Comparison of ENCODE assay signal across 8 cellular contexts in genomic region chrX:48918303-48918643, GRCh38. TPM values are rescaled to one million over a fixed set of nuclear protein-coding genes. Genes with fewer than 3 reads are reported as not detected.
DNase-seq lines count a peak whose midpoint lies in the region; ATAC-seq, FAIRE-seq and TF ChIP-seq lines count a peak whose summit lies in the region.

No MANE protein-coding gene starts in this region.

- H3K27me3 ChIP-seq in cardiac muscle cell (no peaks in the 10 kb centered on the region), GM12878 (replicated peaks in 1 of 2; ENCODE audit: control insufficient read depth in 2 of 2, insufficient read depth in 2 of 2, low read length in 1 of 2) (no peaks in the 10 kb centered on the region), lung (ENCODE audit: control insufficient read depth, insufficient read depth) (no peaks in the 10 kb centered on the region)

- H3K4me3 ChIP-seq in cardiac muscle cell (peak overlapping the region; percentile 70), GM12878 (peak overlapping the region; percentile 73), lung (peak overlapping the region; percentile 54), urinary bladder (ENCODE audit: low read depth, low read length) (peak overlapping the region; percentile 60)

- RAD21 ChIA-PET in GM12878 (lab: Charles Lee; ENCODE audit: unreplicated experiment) = interaction anchor here (1.0 kb wide), 1 partner anchor 19 kb away, joined by 4 read pairs; no protein-coding TSS in a partner anchor

- CTCF ChIA-PET in GM12878 (lab: Yijun Ruan, JAX) = interaction anchor here (1.2 kb wide), 1 partner anchor 25 kb away, joined by 4 read pairs; no protein-coding TSS in a partner anchor

- TF ChIP-seq POLR2A in GM12878 (IDR thresholded peaks at IDR 0.05; ENCODE audit: low read depth, low read length) = no peak; the same call in 1 of the 2 replicates

- ATAC-seq in Right ventricle myocardium inferior (no peak), GM12878 (no peak), lung (ENCODE audit: insufficient read depth, low FRiP score) (no peak)

- TF ChIP-seq CTCF in cardiac muscle cell (IDR thresholded peaks at IDR 0.05; ENCODE audit: low read depth, low read length) (no peak), GM12878 (IDR thresholded peaks at IDR 0.05 in 2 of 3, conservative IDR thresholded peaks at IDR 0.05 in 1 of 3; ENCODE audit: control insufficient read depth in 2 of 3, extremely low read depth in 1 of 3, insufficient read depth in 1 of 3, low read depth in 3 of 3, low read length in 3 of 3) (no peak), lung (IDR thresholded peaks at IDR 0.05; ENCODE audit: control extremely low read depth, extremely low read depth) (no peak)

- SMC1A ChIA-PET in GM12878 (lab: Charles Lee; ENCODE audit: uncharacterized antibody, unreplicated experiment) = interaction anchor here (1.0 kb wide), 1 partner anchor 21 kb away, joined by 4 read pairs; no protein-coding TSS in a partner anchor

- H3K79me2 ChIP-seq in GM12878 (ENCODE audit: control insufficient read depth, insufficient read depth, low read length) = peaks cover 41% of the 10 kb centered on the region

- 32% methylated on average over 18 of the region's 23 CpGs for WGBS in GM12878 (ENCODE audit: insufficient coverage, insufficient replicate concordance, low lambda C conversion rate, missing lambda C conversion rate)
- 20 to 38% methylated on average over 5 to 23 of the region's 23 CpGs for WGBS in lung, 2 donors
- 10% methylated on average over 23 of the region's 23 CpGs for WGBS in urinary bladder

- TF ChIP-seq EP300 in GM12878 (IDR thresholded peaks at IDR 0.05; ENCODE audit: borderline replicate concordance in 1 of 2, control insufficient read depth in 1 of 2, low read depth in 2 of 2, low read length in 2 of 2) = no peak

- H3K27ac ChIP-seq in cardiac muscle cell = no peak overlapping the region
- peak overlapping the region; percentile 83 for H3K27ac ChIP-seq in GM12878 (ENCODE audit: control insufficient read depth, insufficient read depth)
- peak overlapping the region in 1 of 2 donors; percentile 90 for H3K27ac ChIP-seq in lung (ENCODE audit: low read depth in 1 of 2, low read length in 1 of 2)
- H3K27ac ChIP-seq in urinary bladder (ENCODE audit: low read depth) = peak overlapping the region; percentile 85

- no peak for FAIRE-seq in GM12878 (lab: Jason Lieb, UNC)

- H3K9me3 ChIP-seq in cardiac muscle cell (ENCODE audit: low read depth) (no peaks in the 10 kb centered on the region), GM12878 (replicated peaks; ENCODE audit: control insufficient read depth, insufficient read depth, low read length) (no peaks in the 10 kb centered on the region; the same call in 2 of the 3 replicates), lung (ENCODE audit: control insufficient read depth in 2 of 2, insufficient read depth in 1 of 2, low read length in 1 of 2) (peaks cover 0 to 5% of the 10 kb centered on the region in 2 donors)

- BruUV-seq in GM12878 (replicated peaks; lab: Mats Ljungman, UMichigan) = no TSS peak

- no peak for TF ChIP-seq RAD21 in GM12878 (IDR thresholded peaks at IDR 0.05; ENCODE audit: insufficient read depth, low read depth, low read length)

- H3K9ac ChIP-seq in GM12878 (ENCODE audit: control insufficient read depth, insufficient read depth, low read length) = peak overlapping the region; percentile 83

- no peak overlapping the region for H2AFZ ChIP-seq in GM12878 (ENCODE audit: control insufficient read depth, low read depth, low read length)

- H3K4me1 ChIP-seq in cardiac muscle cell (ENCODE audit: low read depth) = peaks cover 7% of the 10 kb centered on the region
- peaks cover 9% of the 10 kb centered on the region for H3K4me1 ChIP-seq in GM12878 (ENCODE audit: control insufficient read depth, insufficient read depth, low read length)
- peaks cover 3% of the 10 kb centered on the region in 2 donors for H3K4me1 ChIP-seq in lung (ENCODE audit: control insufficient read depth in 2 of 2, insufficient read depth in 2 of 2, low read length in 2 of 2)
- H3K4me1 ChIP-seq in urinary bladder (ENCODE audit: insufficient read depth) = no peaks in the 10 kb centered on the region

- POLR2A ChIA-PET in GM12878 (lab: Charles Lee) = interaction anchor here (2.9 kb wide), 1 partner anchor 21 kb away, joined by 21 read pairs; no protein-coding TSS in a partner anchor

- in situ Hi-C loops in GM12878 (cut with MboI) = no loop called here

- H3K36me3 ChIP-seq in cardiac muscle cell (peaks cover 6% of the 10 kb centered on the region), GM12878 (ENCODE audit: control insufficient read depth in 2 of 2, insufficient read depth in 2 of 2, low read length in 1 of 2) (peaks cover 3 to 5% of the 10 kb centered on the region in 2 experiments; a peak in 3 of 4 replicates), lung (ENCODE audit: control insufficient read depth in 2 of 2, insufficient read depth in 2 of 2, low read length in 2 of 2) (peaks cover 6 to 7% of the 10 kb centered on the region in 2 donors), urinary bladder (ENCODE audit: insufficient read depth) (no peaks in the 10 kb centered on the region)

- DNase-seq in cardiac muscle cell (ENCODE audit: low read depth in 1 of 2, low spot score in 1 of 2) (no peak), Right ventricle myocardium inferior (ENCODE audit: missing footprints) (no peak), GM12878 (ENCODE audit: low read depth, low spot score) (no peak), lung (ENCODE audit: low spot score) (no peak), NCI-H345 (lab: John Stamatoyannopoulos, UW) (no peak), NCI-H2171 treated with DMSO at 0.1 percent for 48 hours (lab: John Stamatoyannopoulos, UW) (no peak), OCI-M2 (lab: John Stamatoyannopoulos, UW; ENCODE audit: unreplicated experiment) (no peak)

- no peak overlapping the region for H3K4me2 ChIP-seq in GM12878 (ENCODE audit: control insufficient read depth, insufficient read depth)

- intact Hi-C loops in Right ventricle myocardium inferior (cut with DNase I) = loop anchor here (5.0 to 10.0 kb wide), 2 partner anchors 39 to 273 kb away; partner anchors contain the start of gene OTUD5
- intact Hi-C loops in GM12878 (cut with micrococcal nuclease; ENCODE audit: unreplicated experiment) = loop anchor here (5.0 kb wide), 2 partner anchors 39 to 124 kb away; partner anchors contain the start of genes OTUD5 and TFE3

- peaks cover 5% of the 10 kb centered on the region for H4K20me1 ChIP-seq in GM12878 (ENCODE audit: control insufficient read depth, insufficient read depth)

RNA-seq across cellular contexts. Expression of gene PIM2, which starts 0.6 kb away (rescaled TPM):
- total RNA-seq in cardiac muscle cell = 18.5 and 25.2 TPM in 2 replicates
- 20.7 and 38.4 TPM in 2 replicates for polyA plus RNA-seq in cardiac muscle cell
- 3.2 TPM for total RNA-seq in Right ventricle myocardium inferior
- total RNA-seq in GM12878 (2013; cell fraction: nucleolus; rRNA removed) = 293 and 318 TPM in 2 replicates
- 32.9 and 37.9 TPM in 2 replicates for total RNA-seq in GM12878 (2014; rRNA removed)
- 19.2 and 19.9 TPM in 2 replicates for total RNA-seq in GM12878 (2014; rRNA removed; fragmentation: Illumina TruSeq; extraction: Trizol)
- total RNA-seq in GM12878 (2021) = 29.6 and 30.4 TPM in 2 replicates
- 61.5 TPM for polyA plus RNA-seq in GM12878 (2011; ENCODE audit: low read depth)
- 65.9 and 96.8 TPM in 2 replicates for polyA plus RNA-seq in GM12878 (2011; rRNA removed)
- polyA plus RNA-seq in GM12878 (2011; cell fraction: cytosol; rRNA removed) = 86.7 and 115 TPM in 2 replicates
- polyA plus RNA-seq in GM12878 (2011; cell fraction: nucleus; rRNA removed) = 111 and 151 TPM in 2 replicates
- 114 and 191 TPM in 2 replicates for polyA plus RNA-seq in GM12878 (2012)
- polyA plus RNA-seq in GM12878 (2014; fragmentation: Illumina TruSeq; extraction: Trizol) = 30.1 and 34.0 TPM in 2 replicates
- 10 to 100 TPM; 19.6 to 26.2 TPM for polyA plus RNA-seq in GM12878 (2014; fragmentation: Nextera tagmentation; extraction: Ambion mirVana)
- polyA plus RNA-seq in GM12878 (2014; rRNA removed) = 31.7 and 32.1 TPM in 2 replicates
- 10 to 100 TPM; 46.5 to 54.5 TPM for polyA plus RNA-seq in GM12878 (2016; fragmentation: Nextera tagmentation; extraction: Ambion mirVana)
- 60.6 and 83.6 TPM in 2 replicates for polyA minus RNA-seq in GM12878 (2011; rRNA and poly(A)+ RNA removed)
- polyA minus RNA-seq in GM12878 (2011; cell fraction: cytosol; rRNA and poly(A)+ RNA removed) = 25.4 and 29.0 TPM in 2 replicates
- 53.8 and 65.6 TPM in 2 replicates for polyA minus RNA-seq in GM12878 (2011; cell fraction: nucleus; rRNA and poly(A)+ RNA removed)
- 10 to 100 TPM; 21.7 to 36.5 TPM for total RNA-seq in lung
- polyA plus RNA-seq in lung = 10 to 100 TPM; 14.8 to 27.4 TPM
- 4.0 TPM for total RNA-seq in urinary bladder
- 8.4 TPM for polyA plus RNA-seq in urinary bladder

RNA-seq across cellular contexts. Expression of gene SLC35A2, which starts 6.8 kb away (rescaled TPM):
- 17.3 and 22.2 TPM in 2 replicates for total RNA-seq in cardiac muscle cell
- 41.8 and 51.4 TPM in 2 replicates for polyA plus RNA-seq in cardiac muscle cell
- total RNA-seq in Right ventricle myocardium inferior = 11.6 TPM
- 10.7 and 16.8 TPM in 2 replicates for total RNA-seq in GM12878 (2013; cell fraction: nucleolus; rRNA removed)
- 9.3 and 11.0 TPM in 2 replicates for total RNA-seq in GM12878 (2014; rRNA removed)
- 8.4 and 9.1 TPM in 2 replicates for total RNA-seq in GM12878 (2014; rRNA removed; fragmentation: Illumina TruSeq; extraction: Trizol)
- total RNA-seq in GM12878 (2021) = 16.7 and 21.9 TPM in 2 replicates
- 7.5 TPM for polyA plus RNA-seq in GM12878 (2011; ENCODE audit: low read depth)
- polyA plus RNA-seq in GM12878 (2011; rRNA removed) = 10.3 and 12.9 TPM in 2 replicates
- 22.6 and 23.3 TPM in 2 replicates for polyA plus RNA-seq in GM12878 (2011; cell fraction: cytosol; rRNA removed)
- polyA plus RNA-seq in GM12878 (2011; cell fraction: nucleus; rRNA removed) = 28.2 and 28.4 TPM in 2 replicates
- polyA plus RNA-seq in GM12878 (2012) = 15.6 and 17.0 TPM in 2 replicates
- 12.0 and 16.9 TPM in 2 replicates for polyA plus RNA-seq in GM12878 (2014; fragmentation: Illumina TruSeq; extraction: Trizol)
- 1 to 10 TPM; 2.1 to 6.8 TPM for polyA plus RNA-seq in GM12878 (2014; fragmentation: Nextera tagmentation; extraction: Ambion mirVana)
- polyA plus RNA-seq in GM12878 (2014; rRNA removed) = 16.8 and 18.7 TPM in 2 replicates
- polyA plus RNA-seq in GM12878 (2016; fragmentation: Nextera tagmentation; extraction: Ambion mirVana) = 10 to 100 TPM; 25.1 to 27.4 TPM
- polyA minus RNA-seq in GM12878 (2011; rRNA and poly(A)+ RNA removed) = 21.6 and 23.7 TPM in 2 replicates
- polyA minus RNA-seq in GM12878 (2011; cell fraction: cytosol; rRNA and poly(A)+ RNA removed) = 4.3 and 6.9 TPM in 2 replicates
- 4.1 and 5.2 TPM in 2 replicates for polyA minus RNA-seq in GM12878 (2011; cell fraction: nucleus; rRNA and poly(A)+ RNA removed)
- total RNA-seq in lung = 10 to 100 TPM; 23.4 to 40.7 TPM
- polyA plus RNA-seq in lung = 10 to 100 TPM; 16.7 to 41.2 TPM
- 10.5 TPM for total RNA-seq in urinary bladder
- 18.9 TPM for polyA plus RNA-seq in urinary bladder

RNA-seq across cellular contexts. Expression of gene PQBP1, which starts 20.5 kb away (rescaled TPM):
- total RNA-seq in cardiac muscle cell (62.8 and 74.8 TPM in 2 replicates), Right ventricle myocardium inferior (58.6 TPM), GM12878 (2014; rRNA removed) (62.2 and 70.2 TPM in 2 replicates), GM12878 (2014; rRNA removed; fragmentation: Illumina TruSeq; extraction: Trizol) (37.5 and 38.5 TPM in 2 replicates), GM12878 (2021) (69.5 and 71.0 TPM in 2 replicates), lung (10 to 100 TPM; 33.2 to 79.7 TPM), urinary bladder (13.9 TPM)
- polyA plus RNA-seq in cardiac muscle cell (75.3 and 114 TPM in 2 replicates), GM12878 (2011; rRNA removed) (22.4 and 55.3 TPM in 2 replicates), GM12878 (2014; fragmentation: Illumina TruSeq; extraction: Trizol) (39.6 and 70.0 TPM in 2 replicates), GM12878 (2014; fragmentation: Nextera tagmentation; extraction: Ambion mirVana) (10 to 100 TPM; 12.5 to 28.0 TPM), GM12878 (2014; rRNA removed) (68.5 and 76.1 TPM in 2 replicates), GM12878 (2016; fragmentation: Nextera tagmentation; extraction: Ambion mirVana) (10 to 100 TPM; 68.6 to 74.8 TPM), lung (100 to 1,000 TPM in 1 of 2 donors, 10 to 100 TPM in 1; 68.2 to 146 TPM), urinary bladder (102 TPM)
- total RNA-seq in GM12878 (2013; cell fraction: nucleolus; rRNA removed) = 8.1 and 8.5 TPM in 2 replicates
- 26.7 TPM for polyA plus RNA-seq in GM12878 (2011; ENCODE audit: low read depth)
- 67.4 and 68.4 TPM in 2 replicates for polyA plus RNA-seq in GM12878 (2011; cell fraction: cytosol; rRNA removed)
- polyA plus RNA-seq in GM12878 (2011; cell fraction: nucleus; rRNA removed) = 112 and 137 TPM in 2 replicates
- polyA plus RNA-seq in GM12878 (2012) = 70.1 and 70.6 TPM in 2 replicates
- 30.3 and 33.8 TPM in 2 replicates for polyA minus RNA-seq in GM12878 (2011; rRNA and poly(A)+ RNA removed)
- 22.9 and 24.1 TPM in 2 replicates for polyA minus RNA-seq in GM12878 (2011; cell fraction: cytosol; rRNA and poly(A)+ RNA removed)
- polyA minus RNA-seq in GM12878 (2011; cell fraction: nucleus; rRNA and poly(A)+ RNA removed) = 9.9 and 20.2 TPM in 2 replicates

RNA-seq across cellular contexts. Expression of gene TIMM17B, which starts 20.7 kb away (rescaled TPM):
- total RNA-seq in cardiac muscle cell (127 and 152 TPM in 2 replicates), Right ventricle myocardium inferior (80.5 TPM), GM12878 (2014; rRNA removed) (49.0 and 53.5 TPM in 2 replicates), GM12878 (2014; rRNA removed; fragmentation: Illumina TruSeq; extraction: Trizol) (32.9 and 33.3 TPM in 2 replicates), GM12878 (2021) (53.8 and 57.8 TPM in 2 replicates), lung (10 to 100 TPM; 21.0 to 51.5 TPM), urinary bladder (15.0 TPM)
- polyA plus RNA-seq in cardiac muscle cell (219 and 264 TPM in 2 replicates), GM12878 (2011; rRNA removed) (22.0 and 41.5 TPM in 2 replicates), GM12878 (2014; fragmentation: Illumina TruSeq; extraction: Trizol) (16.3 and 37.7 TPM in 2 replicates), GM12878 (2014; fragmentation: Nextera tagmentation; extraction: Ambion mirVana) (10 to 100 TPM in 1 of 2 experiments, 1 to 10 TPM in 1; 4.5 to 18.3 TPM), GM12878 (2014; rRNA removed) (69.4 and 72.4 TPM in 2 replicates), GM12878 (2016; fragmentation: Nextera tagmentation; extraction: Ambion mirVana) (10 to 100 TPM; 79.5 to 88.7 TPM), lung (10 to 100 TPM; 67.4 to 73.4 TPM), urinary bladder (54.4 TPM)
- total RNA-seq in GM12878 (2013; cell fraction: nucleolus; rRNA removed) = 14.1 and 16.7 TPM in 2 replicates
- 24.7 TPM for polyA plus RNA-seq in GM12878 (2011; ENCODE audit: low read depth)
- polyA plus RNA-seq in GM12878 (2011; cell fraction: cytosol; rRNA removed) = 84.2 and 105 TPM in 2 replicates
- 69.2 and 74.6 TPM in 2 replicates for polyA plus RNA-seq in GM12878 (2011; cell fraction: nucleus; rRNA removed)
- 40.4 and 40.9 TPM in 2 replicates for polyA plus RNA-seq in GM12878 (2012)
- polyA minus RNA-seq in GM12878 (2011; rRNA and poly(A)+ RNA removed) = 14.3 and 37.8 TPM in 2 replicates
- 16.0 and 17.4 TPM in 2 replicates for polyA minus RNA-seq in GM12878 (2011; cell fraction: cytosol; rRNA and poly(A)+ RNA removed)
- 12.9 and 19.4 TPM in 2 replicates for polyA minus RNA-seq in GM12878 (2011; cell fraction: nucleus; rRNA and poly(A)+ RNA removed)

RNA-seq across cellular contexts. Expression of gene OTUD5, which starts 39.1 kb away (rescaled TPM):
- total RNA-seq in cardiac muscle cell = 40.2 and 56.6 TPM in 2 replicates
- polyA plus RNA-seq in cardiac muscle cell = 47.8 and 55.6 TPM in 2 replicates
- 19.8 TPM for total RNA-seq in Right ventricle myocardium inferior
- 39.3 and 46.8 TPM in 2 replicates for total RNA-seq in GM12878 (2013; cell fraction: nucleolus; rRNA removed)
- total RNA-seq in GM12878 (2014; rRNA removed) = 22.2 and 23.7 TPM in 2 replicates
- total RNA-seq in GM12878 (2014; rRNA removed; fragmentation: Illumina TruSeq; extraction: Trizol) = 19.8 and 20.3 TPM in 2 replicates
- total RNA-seq in GM12878 (2021) = 39.1 and 39.9 TPM in 2 replicates
- polyA plus RNA-seq in GM12878 (2011; ENCODE audit: low read depth) = 26.3 TPM
- 38.7 and 50.3 TPM in 2 replicates for polyA plus RNA-seq in GM12878 (2011; rRNA removed)
- 41.0 and 43.4 TPM in 2 replicates for polyA plus RNA-seq in GM12878 (2011; cell fraction: cytosol; rRNA removed)
- polyA plus RNA-seq in GM12878 (2011; cell fraction: nucleus; rRNA removed) = 122 and 147 TPM in 2 replicates
- polyA plus RNA-seq in GM12878 (2012) = 46.9 and 63.6 TPM in 2 replicates
- 29.5 and 36.4 TPM in 2 replicates for polyA plus RNA-seq in GM12878 (2014; fragmentation: Illumina TruSeq; extraction: Trizol)
- 1 to 10 TPM; 2.0 to 4.6 TPM for polyA plus RNA-seq in GM12878 (2014; fragmentation: Nextera tagmentation; extraction: Ambion mirVana)
- polyA plus RNA-seq in GM12878 (2014; rRNA removed) = 39.7 and 44.0 TPM in 2 replicates
- 10 to 100 TPM; 11.2 to 21.6 TPM for polyA plus RNA-seq in GM12878 (2016; fragmentation: Nextera tagmentation; extraction: Ambion mirVana)
- polyA minus RNA-seq in GM12878 (2011; rRNA and poly(A)+ RNA removed) = 34.6 and 56.6 TPM in 2 replicates
- polyA minus RNA-seq in GM12878 (2011; cell fraction: cytosol; rRNA and poly(A)+ RNA removed) = 23.0 and 36.1 TPM in 2 replicates
- 13.5 and 17.4 TPM in 2 replicates for polyA minus RNA-seq in GM12878 (2011; cell fraction: nucleus; rRNA and poly(A)+ RNA removed)
- 10 to 100 TPM; 33.3 to 48.2 TPM for total RNA-seq in lung
- 10 to 100 TPM; 32.4 to 38.1 TPM for polyA plus RNA-seq in lung
- total RNA-seq in urinary bladder = 21.3 TPM
- polyA plus RNA-seq in urinary bladder = 48.9 TPM
